17 cellular contexts compared by ENCODE assay signal in genomic region chrX:130529531-130529930, GRCh38.
DNase-seq lines count a peak whose midpoint lies in the region; ATAC-seq, FAIRE-seq and TF ChIP-seq lines count a peak whose summit lies in the region.
"Had no signal": no experiment of that assay in that cellular context is flagged by ENCODE, and none has a peak within 500 bp of the region (broad histone marks: within the 10 kb centered on the region; RNA-seq: fewer than 3 reads in every experiment).

No MANE protein-coding gene starts in this region.

- no peaks in the 10 kb centered on the region for H3K4me1 ChIP-seq in GM23248 (ENCODE audit: insufficient read depth)
- peaks cover 2 to 11% of the 10 kb centered on the region in 2 experiments; a peak in 3 of 5 replicates for H3K4me1 ChIP-seq in K562 (replicated peaks in 1 of 2; ENCODE audit: control insufficient read depth in 2 of 2, insufficient read depth in 2 of 2, low read length in 2 of 2)
- no peaks in the 10 kb centered on the region for H3K4me1 ChIP-seq in osteoblast (ENCODE audit: insufficient read depth, low read length)

- H2AFZ ChIP-seq in GM23248 (no peak overlapping the region), K562 (ENCODE audit: low read depth, low read length) (no peak overlapping the region), osteoblast (ENCODE audit: low read length) (no peak overlapping the region)

- POLR2A ChIA-PET in K562 (lab: Yijun Ruan, JAX), result interaction anchor here (0.7 kb wide), 1 partner anchor 10 kb away, joined by 3 read pairs; no protein-coding TSS in a partner anchor

- H3K4me3 ChIP-seq in GM23248, result no peak overlapping the region
- no peak overlapping the region for H3K4me3 ChIP-seq in K562
- H3K4me3 ChIP-seq in osteoblast (ENCODE audit: insufficient read depth, low read length), result no peak overlapping the region
- H3K4me3 ChIP-seq: GM12878 had no signal

- H3F3A ChIP-seq in GM23248 (ENCODE audit: insufficient read depth), result no peaks in the 10 kb centered on the region

- ATAC-seq in K562 (no peak; the same call in 2 of the 3 replicates), GM21528 (IDR thresholded peaks at IDR 0.05; ENCODE audit: low FRiP score, unreplicated experiment) (no peak)
- ATAC-seq: CD8-positive, alpha-beta T cell; GM12878 had no signal

- TF ChIP-seq CTCF in K562 (IDR thresholded peaks at IDR 0.05 in 2 of 3, conservative IDR thresholded peaks at IDR 0.05 in 1 of 3; ENCODE audit: insufficient read depth in 2 of 3, low read depth in 1 of 3, low read length in 3 of 3) (no peak), osteoblast (IDR thresholded peaks at IDR 0.05; ENCODE audit: extremely low read depth, low read depth, low read length) (no peak)

- H3K9ac ChIP-seq in GM23248 (no peak overlapping the region), K562 (ENCODE audit: insufficient read depth in 1 of 2, low read depth in 2 of 2, low read length in 2 of 2) (no peak overlapping the region)

- in situ Hi-C loops in GM23248 (cut with MboI) (no loop called here), K562 (cut with MboI) (no loop called here)

- TF ChIP-seq EP300 in K562 (IDR thresholded peaks at IDR 0.05; ENCODE audit: low read length), result no peak

- 3 to 24% methylated on average over 3 to 4 of the region's 4 CpGs for WGBS in GM23248 (ENCODE audit: low coverage in 1 of 2, low lambda C conversion rate in 2 of 2, missing lambda C conversion rate in 2 of 2), 2 experiments
- 8% methylated on average over 4 of the region's 4 CpGs for WGBS in K562 (ENCODE audit: insufficient coverage, low coverage, missing lambda C conversion rate)

- intact Hi-C loops in K562 (cut with micrococcal nuclease), result no loop called here

- H3K27me3 ChIP-seq in GM23248 (replicated peaks; ENCODE audit: insufficient read depth), result no peaks in the 10 kb centered on the region
- no peaks in the 10 kb centered on the region; a peak in 1 of 5 replicates for H3K27me3 ChIP-seq in K562 (ENCODE audit: control insufficient read depth in 2 of 2, insufficient read depth in 2 of 2, low read length in 2 of 2)
- no peaks in the 10 kb centered on the region for H3K27me3 ChIP-seq in osteoblast (ENCODE audit: insufficient read depth, low read length)

- FAIRE-seq in K562 (lab: Jason Lieb, UNC), result no peak
- FAIRE-seq: A204.1, D721Med, GM12878, GM18507, H1 had no signal

- H3K4me2 ChIP-seq in GM23248 (ENCODE audit: unreplicated experiment), result no peak overlapping the region
- H3K4me2 ChIP-seq in K562 (ENCODE audit: insufficient read depth, low read length), result no peak overlapping the region
- no peak overlapping the region for H3K4me2 ChIP-seq in osteoblast (ENCODE audit: insufficient read depth, low read length)

- H3K9me1 ChIP-seq in K562 (ENCODE audit: control insufficient read depth, insufficient read depth, low read length), result no peaks in the 10 kb centered on the region

- CTCF ChIA-PET in K562 (lab: Yijun Ruan, JAX; ENCODE audit: low intra/inter-chr PET ratio), result no interaction called here

- no peaks in the 10 kb centered on the region for H3K9me2 ChIP-seq in GM23248 (ENCODE audit: insufficient read depth)

- H3K79me2 ChIP-seq in GM23248 (ENCODE audit: insufficient read depth) (no peaks in the 10 kb centered on the region), K562 (ENCODE audit: control insufficient read depth, insufficient read depth, low read length) (no peaks in the 10 kb centered on the region), osteoblast (ENCODE audit: insufficient read depth, low read length) (no peaks in the 10 kb centered on the region)

- H3K36me3 ChIP-seq in GM23248 (ENCODE audit: low read depth), result no peaks in the 10 kb centered on the region
- no peaks in the 10 kb centered on the region for H3K36me3 ChIP-seq in K562 (ENCODE audit: control insufficient read depth, insufficient read depth, low read length)
- H3K36me3 ChIP-seq in osteoblast (ENCODE audit: insufficient read depth, low read length), result no peaks in the 10 kb centered on the region

- BruUV-seq in K562 (replicated peaks; lab: Mats Ljungman, UMichigan), result no TSS peak

- TF ChIP-seq POLR2A in K562 (conservative IDR thresholded peaks at IDR 0.05), result no peak

- no peak for TF ChIP-seq RAD21 in K562 (CRISPR knock-in tag; conservative IDR thresholded peaks at IDR 0.05 in 1 of 2, IDR thresholded peaks at IDR 0.05 in 1 of 2)

- no peak overlapping the region for H3K27ac ChIP-seq in GM23248
- H3K27ac ChIP-seq in K562 (ENCODE audit: extremely low read depth, low read depth, low read length), result no peak overlapping the region
- H3K27ac ChIP-seq in osteoblast (ENCODE audit: low read depth, low read length), result no peak overlapping the region

- H4K20me1 ChIP-seq in GM23248 (ENCODE audit: insufficient read depth) (no peaks in the 10 kb centered on the region), K562 (replicated peaks; ENCODE audit: control insufficient read depth, insufficient read depth, low read length) (no peaks in the 10 kb centered on the region), osteoblast (ENCODE audit: insufficient read depth, low read length) (no peaks in the 10 kb centered on the region)

- DNase-seq in GM23248, result peak; percentile 4
- DNase-seq in M059J (ENCODE audit: low read depth), result peak; percentile 7
- no peak for DNase-seq in K562 (ENCODE audit: extremely low read depth in 1 of 4, low spot score in 3 of 4)
- peak; percentile 52 for DNase-seq in osteoblast (ENCODE audit: insufficient read length, low spot score, missing footprints)
- no peak for DNase-seq in GOT3 (lab: John Stamatoyannopoulos, UW)
- no peak for DNase-seq in SK-N-DZ (ENCODE audit: low spot score)
- no peak for DNase-seq in GM19240 (ENCODE audit: insufficient read length, low spot score)
- DNase-seq: CD8-positive, alpha-beta T cell; COR-L47; IMR-90; KG1 had no signal

- H3K9me3 ChIP-seq in GM23248 (ENCODE audit: low read depth) (no peaks in the 10 kb centered on the region), K562 (replicated peaks; ENCODE audit: control insufficient read depth, insufficient read depth, low read depth, low read length) (no peaks in the 10 kb centered on the region), osteoblast (ENCODE audit: low read depth, low read length) (no peaks in the 10 kb centered on the region)

TF ChIP-seq in K562, 482 proteins besides CTCF, POLR2A, EP300 and RAD21:
- no peak for TF ChIP-seq HSF4 (CRISPR knock-in tag; IDR thresholded peaks at IDR 0.05; ENCODE audit: borderline replicate concordance)
- TF ChIP-seq GABPB2 (CRISPR knock-in tag; conservative IDR thresholded peaks at IDR 0.05), result no peak
- TF ChIP-seq ATF3 (IDR thresholded peaks at IDR 0.05), result 0 out of 2 replicates have a peak, but pooled peaks have one; percentile 15
- no peak for TF ChIP-seq ATF3 (CRISPR knock-in tag; conservative IDR thresholded peaks at IDR 0.05)

Comparison
In these comparisons a context has a peak if more than half of its experiments do, and no peak if none do; other contexts are left out.
1. DNase-seq: peak in GM23248 (single experiment), M059J (single experiment) and osteoblast (single experiment); none in K562 (0 of 4), GOT3 (single experiment), SK-N-DZ (single experiment) and GM19240 (single experiment).